Comparison of ENCODE assay signal across 1 cellular context in the genomic region with DNA sequence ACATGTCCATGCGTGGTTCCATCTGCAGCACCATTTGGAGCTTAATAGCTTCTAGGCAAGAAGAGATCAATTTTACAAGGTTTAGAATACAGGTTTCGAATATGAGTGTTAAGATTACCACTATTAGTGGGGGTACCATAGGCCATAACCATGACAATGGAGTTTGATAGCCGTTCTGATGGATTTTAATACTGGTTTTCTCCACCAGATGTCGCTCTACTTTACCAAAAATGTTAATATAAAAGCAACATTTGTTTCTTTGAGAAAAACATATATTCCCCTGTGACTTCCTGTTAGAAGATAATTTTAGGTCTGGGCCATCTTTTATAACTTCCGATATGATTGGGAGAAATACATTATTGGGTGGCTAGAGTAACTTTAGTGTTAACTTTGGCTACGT.
TF ChIP-seq lines count a peak whose summit lies in the region.

No MANE protein-coding gene starts in this region.

TF ChIP-seq in GM23338, 12 proteins besides CTCF, POLR2A, EP300 and RAD21 (continued from another document):
- TF ChIP-seq EZH2 (IDR thresholded peaks at IDR 0.05; ENCODE audit: low read depth, unreplicated experiment): no peak
- TF ChIP-seq, protein P1, sequence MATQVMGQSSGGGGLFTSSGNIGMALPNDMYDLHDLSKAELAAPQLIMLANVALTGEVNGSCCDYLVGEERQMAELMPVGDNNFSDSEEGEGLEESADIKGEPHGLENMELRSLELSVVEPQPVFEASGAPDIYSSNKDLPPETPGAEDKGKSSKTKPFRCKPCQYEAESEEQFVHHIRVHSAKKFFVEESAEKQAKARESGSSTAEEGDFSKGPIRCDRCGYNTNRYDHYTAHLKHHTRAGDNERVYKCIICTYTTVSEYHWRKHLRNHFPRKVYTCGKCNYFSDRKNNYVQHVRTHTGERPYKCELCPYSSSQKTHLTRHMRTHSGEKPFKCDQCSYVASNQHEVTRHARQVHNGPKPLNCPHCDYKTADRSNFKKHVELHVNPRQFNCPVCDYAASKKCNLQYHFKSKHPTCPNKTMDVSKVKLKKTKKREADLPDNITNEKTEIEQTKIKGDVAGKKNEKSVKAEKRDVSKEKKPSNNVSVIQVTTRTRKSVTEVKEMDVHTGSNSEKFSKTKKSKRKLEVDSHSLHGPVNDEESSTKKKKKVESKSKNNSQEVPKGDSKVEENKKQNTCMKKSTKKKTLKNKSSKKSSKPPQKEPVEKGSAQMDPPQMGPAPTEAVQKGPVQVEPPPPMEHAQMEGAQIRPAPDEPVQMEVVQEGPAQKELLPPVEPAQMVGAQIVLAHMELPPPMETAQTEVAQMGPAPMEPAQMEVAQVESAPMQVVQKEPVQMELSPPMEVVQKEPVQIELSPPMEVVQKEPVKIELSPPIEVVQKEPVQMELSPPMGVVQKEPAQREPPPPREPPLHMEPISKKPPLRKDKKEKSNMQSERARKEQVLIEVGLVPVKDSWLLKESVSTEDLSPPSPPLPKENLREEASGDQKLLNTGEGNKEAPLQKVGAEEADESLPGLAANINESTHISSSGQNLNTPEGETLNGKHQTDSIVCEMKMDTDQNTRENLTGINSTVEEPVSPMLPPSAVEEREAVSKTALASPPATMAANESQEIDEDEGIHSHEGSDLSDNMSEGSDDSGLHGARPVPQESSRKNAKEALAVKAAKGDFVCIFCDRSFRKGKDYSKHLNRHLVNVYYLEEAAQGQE (IDR thresholded peaks at IDR 0.05; ENCODE audit: unreplicated experiment): no peak
TF ChIP-seq in GM23338: peak in this region for 0.
